Comparison of ENCODE assay signal across 9 cellular contexts in the genomic region with DNA sequence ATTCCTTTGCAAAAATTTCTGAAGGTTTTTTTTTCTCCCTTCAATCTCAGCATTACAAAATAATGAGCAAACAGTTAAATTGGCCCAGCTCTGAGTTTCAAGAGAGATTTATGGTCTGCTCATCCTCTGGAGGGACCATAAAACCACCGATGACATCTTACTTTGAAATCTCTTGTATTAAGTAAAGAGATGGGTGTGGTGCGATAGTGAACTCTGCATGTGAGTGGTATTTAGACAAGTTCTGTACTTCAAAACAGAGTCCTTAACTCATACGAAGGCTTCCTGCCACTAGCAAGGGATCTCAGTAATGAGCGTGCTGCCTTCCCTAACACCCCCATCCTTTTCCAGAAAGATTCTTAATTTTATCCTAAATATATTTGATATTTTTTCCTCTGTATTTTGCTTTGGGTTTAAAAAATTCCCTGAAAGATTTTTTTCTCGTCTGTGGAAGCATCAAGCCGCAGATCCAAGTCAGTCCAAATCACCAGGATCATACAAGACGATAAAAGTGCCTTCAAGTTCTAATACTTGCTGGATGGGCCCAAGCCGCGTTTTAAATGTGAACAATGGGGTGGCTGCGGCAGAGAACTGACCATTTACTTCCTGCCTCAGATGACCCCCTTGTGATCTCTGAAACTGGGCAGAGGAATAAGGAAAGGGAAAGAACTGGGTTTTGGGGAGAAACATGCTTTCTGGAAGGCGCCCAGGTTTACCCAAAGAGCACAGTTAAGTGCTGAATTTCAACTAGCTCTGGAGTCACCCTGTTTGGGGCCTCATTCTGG. TPM values are rescaled to one million over a fixed set of nuclear protein-coding genes. Genes with fewer than 3 reads are reported as not detected.
DNase-seq lines count a peak whose midpoint lies in the region; ATAC-seq and TF ChIP-seq lines count a peak whose summit lies in the region.
"Had no signal": no experiment of that assay in that cellular context is flagged by ENCODE, and none has a peak within 500 bp of the region (broad histone marks: within the 10 kb centered on the region; RNA-seq: fewer than 3 reads in every experiment).

No MANE protein-coding gene starts in this region.

- no peak for DNase-seq in activated naive CD4-positive, alpha-beta T cell treated with Interleukin-2 at 50 U/mL for 16 hours
- DNase-seq in transverse colon: no peak
- DNase-seq in H4 (ENCODE audit: low spot score): no peak
- DNase-seq in NCI-H524 (lab: John Stamatoyannopoulos, UW): no peak

- H3K9me3 Mint-ChIP-seq in activated naive CD4-positive, alpha-beta T cell treated with anti-CD3 and anti-CD28 coated beads, Interleukin-2, amount 50 U/mL, for 24 hours: no peaks in the 10 kb centered on the region
- no peaks in the 10 kb centered on the region for H3K9me3 Mint-ChIP-seq in dendritic cell treated with granulocyte-macrophage colony-stimulating factor and Interleukin-4, amounts not matched to agents 40 ng/mL and 50 ng/mL, for 4 days

- H3K4me1 Mint-ChIP-seq in activated naive CD4-positive, alpha-beta T cell treated with anti-CD3 and anti-CD28 coated beads, Interleukin-2, amount 50 U/mL, for 24 hours: peaks cover 22% of the 10 kb centered on the region
- H3K4me1 Mint-ChIP-seq in dendritic cell treated with granulocyte-macrophage colony-stimulating factor and Interleukin-4, amounts not matched to agents 40 ng/mL and 50 ng/mL, for 4 days (ENCODE audit: low read depth): peaks cover 74% of the 10 kb centered on the region

- H3K27ac Mint-ChIP-seq in activated naive CD4-positive, alpha-beta T cell treated with anti-CD3 and anti-CD28 coated beads, Interleukin-2, amount 50 U/mL, for 24 hours: no peak overlapping the region
- peak overlapping the region; percentile 85 for H3K27ac Mint-ChIP-seq in dendritic cell treated with granulocyte-macrophage colony-stimulating factor and Interleukin-4, amounts not matched to agents 40 ng/mL and 50 ng/mL, for 4 days

- TF ChIP-seq CTCF in transverse colon (IDR thresholded peaks at IDR 0.05): no peak

- H3K4me1 ChIP-seq in mononuclear cell (ENCODE audit: insufficient read depth, low read length) (peaks cover 71% of the 10 kb centered on the region), transverse colon (peaks cover 0 to 20% (median 13%) of the 10 kb centered on the region in 4 donors)

- peak overlapping the region; percentile 79 for H3K4me3 Mint-ChIP-seq in activated naive CD4-positive, alpha-beta T cell treated with anti-CD3 and anti-CD28 coated beads, Interleukin-2, amount 50 U/mL, for 24 hours
- H3K4me3 Mint-ChIP-seq in dendritic cell treated with granulocyte-macrophage colony-stimulating factor and Interleukin-4, amounts not matched to agents 40 ng/mL and 50 ng/mL, for 4 days: peak overlapping the region; percentile 86

- peaks cover 1% of the 10 kb centered on the region for H3K36me3 Mint-ChIP-seq in activated naive CD4-positive, alpha-beta T cell treated with anti-CD3 and anti-CD28 coated beads, Interleukin-2, amount 50 U/mL, for 24 hours
- peaks cover 6% of the 10 kb centered on the region for H3K36me3 Mint-ChIP-seq in dendritic cell treated with granulocyte-macrophage colony-stimulating factor and Interleukin-4, amounts not matched to agents 40 ng/mL and 50 ng/mL, for 4 days (ENCODE audit: low read depth)

- H3K27me3 ChIP-seq in mononuclear cell (ENCODE audit: insufficient read depth, low read length) (peaks cover 46% of the 10 kb centered on the region), transverse colon (peaks cover 62% of the 10 kb centered on the region)

- peaks cover 48% of the 10 kb centered on the region for H3K27me3 Mint-ChIP-seq in activated naive CD4-positive, alpha-beta T cell treated with anti-CD3 and anti-CD28 coated beads, Interleukin-2, amount 50 U/mL, for 24 hours
- peaks cover 46% of the 10 kb centered on the region for H3K27me3 Mint-ChIP-seq in dendritic cell treated with granulocyte-macrophage colony-stimulating factor and Interleukin-4, amounts not matched to agents 40 ng/mL and 50 ng/mL, for 4 days

- H3K9me3 ChIP-seq in mononuclear cell (ENCODE audit: low read depth, low read length) (no peaks in the 10 kb centered on the region), transverse colon (no peaks in the 10 kb centered on the region)

- no peak for TF ChIP-seq EP300 in transverse colon (IDR thresholded peaks at IDR 0.05; ENCODE audit: low read depth)

- no peak for TF ChIP-seq POLR2A in transverse colon (IDR thresholded peaks at IDR 0.05)

- no peaks in the 10 kb centered on the region for H3K36me3 ChIP-seq in transverse colon

- no peak for ATAC-seq in SK-N-SH treated with all-trans-retinoic acid at 6 μM for 48 hours

- WGBS in transverse colon (ENCODE audit: low coverage in 1 of 2), 2 donors: 40 to 48% methylated on average over 11 of the region's 11 CpGs

- H3K4me3 ChIP-seq in mononuclear cell (ENCODE audit: low read length) (peak overlapping the region; percentile 39), transverse colon (peak overlapping the region in 2 of 4 donors; percentile 42 to 52)
- H3K4me3 ChIP-seq: SK-N-MC had no signal

- in situ Hi-C loops in transverse colon (cut with MboI; ENCODE audit: low pct_ligation_motif_present in 1 of 4, low pct_unique_long_range_greater_than_20kb in 1 of 4, low sequenced_read_pairs in 3 of 4): no loop called here

- H3K27ac ChIP-seq in transverse colon: peak overlapping the region; percentile 26 to 63 (median 42)
- H3K27ac ChIP-seq: SK-N-MC had no signal

- intact Hi-C loops in dendritic cell treated with granulocyte-macrophage colony-stimulating factor and Interleukin-4, amounts not matched to agents 40 ng/mL and 50 ng/mL, for 4 days (cut with micrococcal nuclease): no loop called here
- intact Hi-C loops in transverse colon (cut with DNase I; ENCODE audit: low total_unique reads): no loop called here

TF ChIP-seq in SK-N-SH treated with all-trans-retinoic acid at 6 μM for 48 hours, 23 proteins besides CTCF, POLR2A, EP300 and RAD21:
- TF ChIP-seq CSDC2 (CRISPR knock-in tag; IDR thresholded peaks at IDR 0.05) (no peak), TCF4 (CRISPR knock-in tag; IDR thresholded peaks at IDR 0.05; ENCODE audit: borderline replicate concordance) (no peak), RARB (CRISPR knock-in tag; IDR thresholded peaks at IDR 0.05) (no peak), ZNF70 (CRISPR knock-in tag; IDR thresholded peaks at IDR 0.05) (no peak), TOX (CRISPR knock-in tag; IDR thresholded peaks at IDR 0.05; ENCODE audit: borderline replicate concordance) (no peak), BACH2 (CRISPR knock-in tag; IDR thresholded peaks at IDR 0.05; ENCODE audit: borderline replicate concordance) (no peak), SNAI2 (CRISPR knock-in tag; IDR thresholded peaks at IDR 0.05) (no peak), ESRRG (CRISPR knock-in tag; IDR thresholded peaks at IDR 0.05) (no peak), ISL1 (CRISPR knock-in tag; IDR thresholded peaks at IDR 0.05) (no peak), ZC3H10 (CRISPR knock-in tag; IDR thresholded peaks at IDR 0.05) (no peak)
- TF ChIP-seq, protein P1, sequence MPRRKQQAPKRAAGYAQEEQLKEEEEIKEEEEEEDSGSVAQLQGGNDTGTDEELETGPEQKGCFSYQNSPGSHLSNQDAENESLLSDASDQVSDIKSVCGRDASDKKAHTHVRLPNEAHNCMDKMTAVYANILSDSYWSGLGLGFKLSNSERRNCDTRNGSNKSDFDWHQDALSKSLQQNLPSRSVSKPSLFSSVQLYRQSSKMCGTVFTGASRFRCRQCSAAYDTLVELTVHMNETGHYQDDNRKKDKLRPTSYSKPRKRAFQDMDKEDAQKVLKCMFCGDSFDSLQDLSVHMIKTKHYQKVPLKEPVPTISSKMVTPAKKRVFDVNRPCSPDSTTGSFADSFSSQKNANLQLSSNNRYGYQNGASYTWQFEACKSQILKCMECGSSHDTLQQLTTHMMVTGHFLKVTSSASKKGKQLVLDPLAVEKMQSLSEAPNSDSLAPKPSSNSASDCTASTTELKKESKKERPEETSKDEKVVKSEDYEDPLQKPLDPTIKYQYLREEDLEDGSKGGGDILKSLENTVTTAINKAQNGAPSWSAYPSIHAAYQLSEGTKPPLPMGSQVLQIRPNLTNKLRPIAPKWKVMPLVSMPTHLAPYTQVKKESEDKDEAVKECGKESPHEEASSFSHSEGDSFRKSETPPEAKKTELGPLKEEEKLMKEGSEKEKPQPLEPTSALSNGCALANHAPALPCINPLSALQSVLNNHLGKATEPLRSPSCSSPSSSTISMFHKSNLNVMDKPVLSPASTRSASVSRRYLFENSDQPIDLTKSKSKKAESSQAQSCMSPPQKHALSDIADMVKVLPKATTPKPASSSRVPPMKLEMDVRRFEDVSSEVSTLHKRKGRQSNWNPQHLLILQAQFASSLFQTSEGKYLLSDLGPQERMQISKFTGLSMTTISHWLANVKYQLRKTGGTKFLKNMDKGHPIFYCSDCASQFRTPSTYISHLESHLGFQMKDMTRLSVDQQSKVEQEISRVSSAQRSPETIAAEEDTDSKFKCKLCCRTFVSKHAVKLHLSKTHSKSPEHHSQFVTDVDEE (CRISPR knock-in tag; IDR thresholded peaks at IDR 0.05): no peak
- TF ChIP-seq, protein P2, sequence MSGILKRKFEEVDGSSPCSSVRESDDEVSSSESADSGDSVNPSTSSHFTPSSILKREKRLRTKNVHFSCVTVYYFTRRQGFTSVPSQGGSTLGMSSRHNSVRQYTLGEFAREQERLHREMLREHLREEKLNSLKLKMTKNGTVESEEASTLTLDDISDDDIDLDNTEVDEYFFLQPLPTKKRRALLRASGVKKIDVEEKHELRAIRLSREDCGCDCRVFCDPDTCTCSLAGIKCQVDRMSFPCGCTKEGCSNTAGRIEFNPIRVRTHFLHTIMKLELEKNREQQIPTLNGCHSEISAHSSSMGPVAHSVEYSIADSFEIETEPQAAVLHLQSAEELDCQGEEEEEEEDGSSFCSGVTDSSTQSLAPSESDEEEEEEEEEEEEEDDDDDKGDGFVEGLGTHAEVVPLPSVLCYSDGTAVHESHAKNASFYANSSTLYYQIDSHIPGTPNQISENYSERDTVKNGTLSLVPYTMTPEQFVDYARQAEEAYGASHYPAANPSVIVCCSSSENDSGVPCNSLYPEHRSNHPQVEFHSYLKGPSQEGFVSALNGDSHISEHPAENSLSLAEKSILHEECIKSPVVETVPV (CRISPR knock-in tag; IDR thresholded peaks at IDR 0.05): no peak

RNA-seq across cellular contexts. Expression of a gene that starts 1.9 kb away (rescaled TPM):
- total RNA-seq in mononuclear cell (2.4 TPM), transverse colon (1 to 10 TPM; 1.5 to 4.1 (median 3.5) TPM)
- not detected in 2 replicates for total RNA-seq in H4 (2014; rRNA removed; shearing (Covaris generic))
